ENCODE assay signal across 10 cellular contexts in the genomic region with DNA sequence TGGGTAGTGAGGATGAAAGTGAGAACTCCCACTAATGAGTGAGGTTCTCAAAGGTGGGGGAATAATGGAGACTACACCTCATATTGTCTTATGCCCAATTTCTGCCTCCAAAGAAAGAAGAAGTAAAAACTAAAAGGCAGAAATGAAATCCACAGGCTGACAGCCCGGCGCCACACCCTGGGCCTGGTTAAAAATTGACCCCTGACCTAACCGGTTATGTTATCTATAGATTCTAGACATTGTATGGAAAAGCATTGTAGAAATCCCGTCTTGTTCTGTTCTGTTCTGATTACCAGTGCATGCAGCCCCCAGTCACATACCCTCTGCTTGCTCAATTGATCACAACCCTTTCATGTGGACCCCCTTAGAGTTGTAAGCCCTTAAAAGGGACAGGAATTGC. TPM values are rescaled to one million over a fixed set of nuclear protein-coding genes. Genes with fewer than 3 reads are reported as not detected.
"Had no signal": no experiment of that assay in that cellular context is flagged by ENCODE, and none has a peak within 500 bp of the region (broad histone marks: within the 10 kb centered on the region; RNA-seq: fewer than 3 reads in every experiment).

No MANE protein-coding gene starts in this region.

RNA-seq across cellular contexts. Expression of a gene that starts 50.8 kb away (rescaled TPM):
- total RNA-seq: liver; lower lobe of right lung; myocyte; naive thymus-derived CD4-positive, alpha-beta T cell; natural killer cell treated with Interleukin-12 subunit alpha and Interleukin-12 subunit beta and Interleukin-15 and Interleukin-18, amount 100 ng/mL, for 72 hours; pulmonary artery endothelial cell; right lobe of liver; skeletal muscle tissue; thoracic aorta had no signal
- polyA plus RNA-seq: liver; naive thymus-derived CD4-positive, alpha-beta T cell; neural cell had no signal
